8 cellular contexts compared by ENCODE assay signal in the genomic region with DNA sequence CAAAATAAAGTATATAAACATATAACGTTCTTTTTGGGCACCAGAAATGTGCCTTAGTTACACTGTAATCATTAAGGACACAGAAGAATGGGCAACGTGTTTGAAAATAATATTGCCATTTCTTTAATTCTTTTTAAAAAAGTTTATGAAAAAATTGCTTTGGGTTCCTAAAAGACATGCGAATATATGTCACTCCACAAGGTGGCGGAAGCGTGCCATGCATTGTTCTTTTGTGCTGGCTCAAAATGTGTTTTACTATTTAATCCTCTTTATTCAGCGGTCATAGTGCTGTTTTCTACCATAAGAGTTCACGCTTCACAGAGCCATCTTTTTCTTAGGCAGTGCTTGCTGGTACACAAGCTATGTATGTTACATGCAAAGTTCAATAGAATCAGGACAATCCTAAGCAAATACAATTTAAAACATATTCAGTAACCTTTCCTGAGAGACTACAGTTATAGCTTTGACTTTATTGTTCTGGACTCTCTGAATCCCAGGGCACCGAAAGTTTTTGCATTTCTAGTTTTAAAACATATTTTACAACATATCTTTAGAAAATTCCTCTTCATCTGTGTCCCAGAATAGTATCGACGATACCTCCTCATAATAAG.
A peak's percentile ranks its signal among the peaks of the same experiment; 100 is the strongest.
DNase-seq lines count a peak whose midpoint lies in the region; ATAC-seq, FAIRE-seq and TF ChIP-seq lines count a peak whose summit lies in the region.

No MANE protein-coding gene starts in this region.

- H3K4me1 ChIP-seq in prostate gland (replicated peaks) (no peaks in the 10 kb centered on the region), aorta (ENCODE audit: control insufficient read depth in 1 of 2, insufficient read depth in 2 of 2, low read length in 2 of 2) (no peaks in the 10 kb centered on the region)

- no peak overlapping the region for H3K4me3 ChIP-seq in prostate gland
- H3K4me3 ChIP-seq in aorta (ENCODE audit: low read length in 2 of 2): no peak overlapping the region

- DNase-seq in D721Med (ENCODE audit: insufficient read length, low spot score) (peak; percentile 25), HuH-7 (ENCODE audit: low spot score) (peak; percentile 3), RPMI7951 (ENCODE audit: low read depth) (peak; percentile 64), globus pallidus (ENCODE audit: low spot score) (peak; percentile 38), prostate gland (ENCODE audit: low spot score) (peak; percentile 44), aorta (peak; percentile 57 to 80)
- DNase-seq in activated gamma-delta T cell treated with anti-CD3 and anti-CD28 coated beads, Interleukin-2, amount 50 U/mL, for 16 hours (ENCODE audit: low read depth): peak; percentile 27

- H3K27me3 ChIP-seq in prostate gland (replicated peaks; ENCODE audit: insufficient read depth): no peaks in the 10 kb centered on the region
- no peaks in the 10 kb centered on the region for H3K27me3 ChIP-seq in aorta (ENCODE audit: control insufficient read depth in 1 of 2, insufficient read depth in 2 of 2, low read length in 1 of 2)

- TF ChIP-seq POLR2A in prostate gland (IDR thresholded peaks at IDR 0.05): no peak

- peak; percentile 81 for ATAC-seq in GM21390 (IDR thresholded peaks at IDR 0.05; ENCODE audit: unreplicated experiment)
- peak; percentile 77 for ATAC-seq in aorta (ENCODE audit: low FRiP score)

- H3K27ac ChIP-seq in prostate gland: no peak overlapping the region
- H3K27ac ChIP-seq in aorta (ENCODE audit: low read depth in 1 of 2, low read length in 2 of 2): no peak overlapping the region

- peak; percentile 90 for TF ChIP-seq CTCF in D721Med (IDR thresholded peaks at IDR 0.05; ENCODE audit: insufficient read depth, missing control alignments)
- TF ChIP-seq CTCF in prostate gland (IDR thresholded peaks at IDR 0.05): peak in 3 of 4 experiments; percentile 65 to 81 (median 71)

- intact Hi-C loops in prostate gland (cut with DNase I): loop anchor here (5.0 kb wide), 1 partner anchor 466 kb away; a partner anchor contains a TSS
- intact Hi-C loops in aorta (cut with DNase I): loop anchor here (5.0 to 10.0 kb wide), 2 partner anchors 466 to 478 kb away; a partner anchor contains a TSS

- WGBS in prostate gland: 20% methylated on average over 10 of the region's 10 CpGs
- WGBS in aorta, 2 donors: 14% methylated on average over 10 of the region's 10 CpGs

- H3K9me3 ChIP-seq in prostate gland (no peaks in the 10 kb centered on the region), aorta (ENCODE audit: control insufficient read depth, low read length) (no peaks in the 10 kb centered on the region)

- no peaks in the 10 kb centered on the region for H3K36me3 ChIP-seq in prostate gland
- H3K36me3 ChIP-seq in aorta (ENCODE audit: control insufficient read depth in 1 of 2, insufficient read depth in 2 of 2, low read length in 1 of 2): no peaks in the 10 kb centered on the region

- no peak for FAIRE-seq in D721Med (lab: Jason Lieb, UNC)

Comparison
In these comparisons a context has a peak if more than half of its experiments do, and no peak if none do; other contexts are left out.
1. DNase-seq: peak in every context shown above with its lines; median percentile 68 in aorta; 64 in RPMI7951; 44 in prostate gland; 38 in globus pallidus; 27 in activated gamma-delta T cell treated with anti-CD3 and anti-CD28 coated beads, Interleukin-2, amount 50 U/mL, for 16 hours; 25 in D721Med; 3 in HuH-7.